ENCODE assay signal across 8 cellular contexts in the genomic region with DNA sequence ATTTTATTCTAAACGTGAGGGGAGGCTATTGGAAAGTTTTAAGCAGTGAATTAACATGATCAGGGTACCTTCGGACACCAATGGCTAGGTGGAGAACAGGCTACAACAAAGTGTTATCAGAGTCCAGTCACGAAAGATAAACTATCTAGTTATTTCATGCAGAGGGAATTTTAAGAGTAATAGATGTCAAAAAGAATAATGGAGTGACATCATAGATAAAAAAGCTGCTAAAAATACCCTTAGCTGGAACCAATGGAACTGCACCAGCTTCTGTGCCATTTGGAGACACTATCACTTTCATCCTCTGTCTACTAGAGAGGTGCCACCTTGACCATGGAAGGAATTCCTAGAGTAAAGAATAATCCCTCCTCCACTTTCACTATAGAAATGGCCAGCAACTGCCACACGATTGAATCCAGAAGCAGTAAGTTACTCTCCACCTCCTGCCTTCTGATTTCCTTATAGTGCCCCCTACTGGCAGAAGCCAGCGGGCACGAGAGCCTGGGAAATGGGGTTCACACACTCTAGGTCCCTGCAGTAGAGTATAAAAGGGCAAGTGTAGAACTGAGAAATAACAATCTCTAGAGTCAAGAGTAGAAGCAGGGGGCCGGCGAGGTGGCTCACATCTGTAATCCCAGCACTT. TPM values are rescaled to one million over a fixed set of nuclear protein-coding genes. Genes with fewer than 3 reads are reported as not detected.
A peak's percentile ranks its signal among the peaks of the same experiment; 100 is the strongest.
DNase-seq lines count a peak whose midpoint lies in the region; ATAC-seq and TF ChIP-seq lines count a peak whose summit lies in the region.

No MANE protein-coding gene starts in this region.

- H3K4me2 ChIP-seq in PC-9: peak overlapping the region; percentile 90

- H3K9me2 ChIP-seq in PC-9 (ENCODE audit: insufficient read depth): no peaks in the 10 kb centered on the region

- H3K9me3 ChIP-seq in PC-9 (ENCODE audit: insufficient read depth, low read depth): no peaks in the 10 kb centered on the region

- 0 out of 2 replicates have a peak, but pooled peaks cover 3% of the 10 kb centered on the region for H4K20me1 ChIP-seq in PC-9 (ENCODE audit: insufficient read depth)

- intact Hi-C loops in PC-9 (cut with micrococcal nuclease; ENCODE audit: unreplicated experiment): no loop called here

- peaks cover 78% of the 10 kb centered on the region for H3K79me2 ChIP-seq in PC-9 (ENCODE audit: low read depth)

- peak; percentile 39 for DNase-seq in NCI-H1436 (lab: John Stamatoyannopoulos, UW)
- DNase-seq in NCI-H1436 treated with DMSO at 0.1 percent for 48 hours (lab: John Stamatoyannopoulos, UW): no peak
- peak in 1 of 2 experiments; percentile 15 for DNase-seq in PC-9
- peak; percentile 6 for DNase-seq in activated effector memory CD4-positive, alpha-beta T cell treated with Interleukin-2 at 50 U/mL for 16 hours
- peak; percentile 44 for DNase-seq in iPS DF 4.7 (ENCODE audit: extremely low read depth, low spot score)
- DNase-seq in stimulated activated CD4-positive, alpha-beta T cell treated with anti-CD3 and anti-CD28 coated beads, Interleukin-4, amount 100 ng/mL, for 1 hour: peak; percentile 47
- DNase-seq in COLO829 (ENCODE audit: low spot score): no peak

- peak overlapping the region; percentile 92 for H3K4me3 ChIP-seq in PC-9

- BruUV-seq in PC-9 (replicated peaks; lab: Mats Ljungman, UMichigan): no TSS peak

- H3K36me3 ChIP-seq in PC-9 (ENCODE audit: low read depth): peaks cover 5% of the 10 kb centered on the region; the same call in 1 of the 2 replicates

- H3F3A ChIP-seq in PC-9 (ENCODE audit: insufficient read depth, low read depth): peaks cover 57% of the 10 kb centered on the region

- peak; percentile 88 for TF ChIP-seq CTCF in PC-9 (conservative IDR thresholded peaks at IDR 0.05)

- ATAC-seq in HG02840 (IDR thresholded peaks at IDR 0.05; ENCODE audit: low FRiP score, unreplicated experiment): no peak

- no peaks in the 10 kb centered on the region for H3K27me3 ChIP-seq in PC-9 (ENCODE audit: insufficient read depth, low read depth)

- POLR2A ChIA-PET in PC-9 (lab: Charles Lee; ENCODE audit: unreplicated experiment): interaction anchor here (0.7 kb wide), 1 partner anchor 107 kb away, joined by 5 read pairs; no protein-coding TSS in a partner anchor

- no peak overlapping the region for H2AFZ ChIP-seq in PC-9

- CTCF ChIA-PET in PC-9 (lab: Charles Lee): interaction anchor here (0.5 kb wide), 1 partner anchor 135 kb away, joined by 5 read pairs; no protein-coding TSS in a partner anchor

- H3K4me1 ChIP-seq in PC-9 (replicated peaks; ENCODE audit: insufficient read depth): peaks cover 72% of the 10 kb centered on the region

- peak overlapping the region; percentile 96 for H3K27ac ChIP-seq in PC-9

RNA-seq across cellular contexts. Expression of a gene that starts 2.8 kb away (rescaled TPM):
- total RNA-seq in PC-9 (2021): 271 and 290 TPM in 2 replicates

Comparison
In these comparisons a context has a peak if more than half of its experiments do, and no peak if none do; other contexts are left out.
1. DNase-seq: peak in NCI-H1436 (single experiment), activated effector memory CD4-positive, alpha-beta T cell treated with Interleukin-2 at 50 U/mL for 16 hours (single experiment), iPS DF 4.7 (single experiment) and stimulated activated CD4-positive, alpha-beta T cell treated with anti-CD3 and anti-CD28 coated beads, Interleukin-4, amount 100 ng/mL, for 1 hour (single experiment); none in NCI-H1436 treated with DMSO at 0.1 percent for 48 hours (single experiment) and COLO829 (single experiment).